11 cellular contexts compared by ENCODE assay signal in genomic region chr10:95275726-95276366, GRCh38. TPM values are rescaled to one million over a fixed set of nuclear protein-coding genes. Genes with fewer than 3 reads are reported as not detected.
DNase-seq lines count a peak whose midpoint lies in the region; ATAC-seq and TF ChIP-seq lines count a peak whose summit lies in the region.
"Had no signal": no experiment of that assay in that cellular context is flagged by ENCODE, and none has a peak within 500 bp of the region (broad histone marks: within the 10 kb centered on the region; RNA-seq: fewer than 3 reads in every experiment).

No MANE protein-coding gene starts in this region.

- ATAC-seq in lower lobe of right lung (no peak), HG02763 (IDR thresholded peaks at IDR 0.05; ENCODE audit: unreplicated experiment) (no peak), HG02623 (IDR thresholded peaks at IDR 0.05; ENCODE audit: unreplicated experiment) (no peak)

- no peaks in the 10 kb centered on the region for H3K9me3 ChIP-seq in MG63
- no peaks in the 10 kb centered on the region for H3K9me3 ChIP-seq in colonic mucosa
- H3K9me3 ChIP-seq in lower lobe of right lung: no peaks in the 10 kb centered on the region
- H3K9me3 ChIP-seq in thyroid gland: no peaks in the 10 kb centered on the region

- DNase-seq in MG63: peak; percentile 64
- DNase-seq in colonic mucosa: peak; percentile 41
- DNase-seq in lower lobe of right lung: no peak
- peak; percentile 67 to 73 for DNase-seq in thyroid gland
- no peak for DNase-seq in stimulated activated CD4-positive, alpha-beta T cell treated with anti-CD3 and anti-CD28 coated beads, Interleukin-15, amount 100 ng/mL, for 24 hours
- no peak for DNase-seq in iPS-NIHi7 (ENCODE audit: extremely low spot score)
- DNase-seq: amygdala; foreskin fibroblast; stimulated activated CD8-positive, alpha-beta memory T cell treated with anti-CD3 and anti-CD28 coated beads, Interleukin-4, amount 100 ng/mL, for 48 hours had no signal

- H3K36me3 ChIP-seq in MG63 (no peaks in the 10 kb centered on the region; the same call in 1 of the 2 replicates), colonic mucosa (no peaks in the 10 kb centered on the region), lower lobe of right lung (peaks cover under 1% of the 10 kb centered on the region), thyroid gland (peaks cover 0 to 2% of the 10 kb centered on the region in 2 donors)

- no peak for TF ChIP-seq POLR2A in thyroid gland (IDR thresholded peaks at IDR 0.05)

- H3K4me1 ChIP-seq in colonic mucosa (peaks cover 24% of the 10 kb centered on the region), lower lobe of right lung (peaks cover 79% of the 10 kb centered on the region), thyroid gland (peaks cover 23 to 78% of the 10 kb centered on the region in 2 donors)

- H3K4me3 ChIP-seq in MG63 (no peak overlapping the region), colonic mucosa (no peak overlapping the region), lower lobe of right lung (no peak overlapping the region), thyroid gland (replicated peaks in 1 of 3) (no peak overlapping the region)

- peak overlapping the region in 1 of 2 donors; percentile 42 for H3K9ac ChIP-seq in colonic mucosa (ENCODE audit: low read depth in 2 of 2, low read length in 2 of 2)

- TF ChIP-seq CTCF in colonic mucosa (IDR thresholded peaks at IDR 0.05): no peak
- no peak for TF ChIP-seq CTCF in lower lobe of right lung (IDR thresholded peaks at IDR 0.05)
- TF ChIP-seq CTCF in thyroid gland (IDR thresholded peaks at IDR 0.05): no peak

- H3K27ac ChIP-seq in colonic mucosa (peak overlapping the region; percentile 62), lower lobe of right lung (peak overlapping the region; percentile 84), thyroid gland (peak overlapping the region; percentile 75 to 83 (median 80))

- H3K27me3 ChIP-seq in MG63 (no peaks in the 10 kb centered on the region), colonic mucosa (no peaks in the 10 kb centered on the region), lower lobe of right lung (ENCODE audit: low read depth) (no peaks in the 10 kb centered on the region), thyroid gland (no peaks in the 10 kb centered on the region)

- 73 to 85% methylated on average over 1 of the region's 1 CpG for WGBS in thyroid gland, 2 donors

- intact Hi-C loops in colonic mucosa (cut with DNase I) (no loop called here), lower lobe of right lung (cut with DNase I) (no loop called here), thyroid gland (cut with DNase I) (no loop called here)

RNA-seq across cellular contexts. Expression of gene PDLIM1, which starts 15.0 kb away (rescaled TPM):
- total RNA-seq in MG63 (2014; rRNA removed; shearing (Covaris generic); ENCODE audit: low replicate concordance): 3.5 and 6.2 TPM in 2 replicates
- total RNA-seq in colonic mucosa: 100 to 1,000 TPM; 246 to 433 TPM
- 178 TPM for total RNA-seq in lower lobe of right lung
- total RNA-seq in thyroid gland: 100 to 1,000 TPM in 1 of 4 donors, 10 to 100 TPM in 3; 67.8 to 158 (median 90.7) TPM

Comparison
In these comparisons a context has a peak if more than half of its experiments do, and no peak if none do; other contexts are left out.
1. DNase-seq: peak in MG63 (single experiment), colonic mucosa (single experiment) and thyroid gland (2 of 2); none in lower lobe of right lung (single experiment), stimulated activated CD4-positive, alpha-beta T cell treated with anti-CD3 and anti-CD28 coated beads, Interleukin-15, amount 100 ng/mL, for 24 hours (single experiment) and iPS-NIHi7 (single experiment).
2. Peak in every context shown above with its lines, with median percentiles within 50 percentile points of each other: H3K27ac ChIP-seq.